8 cellular contexts compared by ENCODE assay signal in genomic region chr15:80404057-80404718, GRCh38. TPM values are rescaled to one million over a fixed set of nuclear protein-coding genes. Genes with fewer than 3 reads are reported as not detected.
DNase-seq lines count a peak whose midpoint lies in the region; ATAC-seq and TF ChIP-seq lines count a peak whose summit lies in the region.

TSS of gene ARNT2 (plus strand) at chr15:80404382. CDS start at chr15:80404516, 134 bp downstream.

- peak within 1 kb of the TSS; percentile 41 for H3K4me3 ChIP-seq in GM06990 (replicated peaks; ENCODE audit: low read depth, low read length)
- peak within 1 kb of the TSS; percentile 34 for H3K4me3 ChIP-seq in colonic mucosa

- peaks cover 39% of the 10 kb centered on the region for H3K27me3 Mint-ChIP-seq in type B pancreatic cell

- no peak within 1 kb of the TSS for H3K27ac ChIP-seq in colonic mucosa

- no peak for DNase-seq in GM06990 (ENCODE audit: extremely low read depth, insufficient read length)
- DNase-seq in NCI-H2227 treated with DMSO at 0.1 percent for 48 hours (lab: John Stamatoyannopoulos, UW), result peak; percentile 14
- DNase-seq in colonic mucosa, result no peak
- peak; percentile 51 for DNase-seq in medulla oblongata (ENCODE audit: extremely low spot score)
- DNase-seq in type B pancreatic cell (ENCODE audit: extremely low spot score, unreplicated experiment), result peak; percentile 78
- DNase-seq in amniotic stem cell (lab: John Stamatoyannopoulos, UW), result no peak
- no peak for DNase-seq in AML-193 (lab: John Stamatoyannopoulos, UW)

- H3K4me1 Mint-ChIP-seq in type B pancreatic cell (ENCODE audit: unreplicated experiment), result peaks cover 22% of the 10 kb centered on the region

- H3K4me1 ChIP-seq in colonic mucosa, result no peaks in the 10 kb centered on the region

- H3K27me3 ChIP-seq in GM06990 (replicated peaks; ENCODE audit: control insufficient read depth, insufficient read depth, low read length) (peaks cover 2% of the 10 kb centered on the region), colonic mucosa (peaks cover 15% of the 10 kb centered on the region)

- peak within 1 kb of the TSS; percentile 84 for H3K4me3 Mint-ChIP-seq in type B pancreatic cell

- H3K27ac Mint-ChIP-seq in type B pancreatic cell, result peak within 1 kb of the TSS; percentile 40

- intact Hi-C loops in colonic mucosa (cut with DNase I), result no loop called here

- no peaks in the 10 kb centered on the region for H3K36me3 Mint-ChIP-seq in type B pancreatic cell

- TF ChIP-seq CTCF in GM06990 (IDR thresholded peaks at IDR 0.05; ENCODE audit: insufficient read depth, low read length, poor library complexity, severe bottlenecking) (no peak), colonic mucosa (IDR thresholded peaks at IDR 0.05) (no peak), type B pancreatic cell (conservative IDR thresholded peaks at IDR 0.05) (no peak)

- no peaks in the 10 kb centered on the region for H3K9me3 ChIP-seq in colonic mucosa

- H3K9ac ChIP-seq in colonic mucosa (ENCODE audit: low read depth in 2 of 2, low read length in 2 of 2), result peak within 1 kb of the TSS in 1 of 2 donors; percentile 50

- H3K36me3 ChIP-seq in GM06990 (ENCODE audit: control insufficient read depth, insufficient read depth, low read length) (no peaks in the 10 kb centered on the region), colonic mucosa (no peaks in the 10 kb centered on the region)

- H3K9me3 Mint-ChIP-seq in type B pancreatic cell, result peaks cover under 1% of the 10 kb centered on the region

- ATAC-seq in HG03469 (IDR thresholded peaks at IDR 0.05; ENCODE audit: unreplicated experiment), result no peak

RNA-seq across cellular contexts. Expression of gene ARNT2, which starts in this region (rescaled TPM):
- total RNA-seq in colonic mucosa (1 to 10 TPM; 1.6 to 2.7 TPM), type B pancreatic cell (ENCODE audit: low replicate concordance) (14.3 and 22.4 TPM in 2 replicates)

Comparison
In these comparisons a context has a peak if more than half of its experiments do, and no peak if none do; other contexts are left out.
1. DNase-seq: peak in NCI-H2227 treated with DMSO at 0.1 percent for 48 hours (single experiment), medulla oblongata (single experiment) and type B pancreatic cell (single experiment); none in GM06990 (single experiment), colonic mucosa (single experiment), amniotic stem cell (single experiment) and AML-193 (0 of 2).